24 cellular contexts compared by ENCODE assay signal in the genomic region with DNA sequence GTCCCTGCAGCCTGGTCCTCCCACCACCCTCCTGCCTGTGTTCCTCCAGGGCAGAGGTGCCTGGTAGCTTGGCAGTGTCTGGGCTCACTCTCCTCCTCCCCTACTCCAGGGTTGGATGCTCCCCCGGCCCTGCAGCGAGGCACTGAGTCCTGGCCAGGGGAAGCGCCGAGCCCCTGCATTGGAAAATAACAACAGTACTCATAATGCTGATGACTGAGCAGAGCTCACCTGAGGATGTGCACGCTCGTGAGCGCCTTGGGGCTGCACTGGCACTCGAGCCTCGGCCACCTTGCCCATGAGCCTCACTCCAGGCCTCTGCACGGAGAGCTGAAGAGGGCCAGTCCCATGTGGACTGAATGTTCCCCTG. TPM values are rescaled to one million over a fixed set of nuclear protein-coding genes. Genes with fewer than 3 reads are reported as not detected.
DNase-seq lines count a peak whose midpoint lies in the region; ATAC-seq and TF ChIP-seq lines count a peak whose summit lies in the region.
"Had no signal": no experiment of that assay in that cellular context is flagged by ENCODE, and none has a peak within 500 bp of the region (broad histone marks: within the 10 kb centered on the region; RNA-seq: fewer than 3 reads in every experiment).

No MANE protein-coding gene starts in this region.

- H3K4me1 ChIP-seq in left lung: peaks cover 0 to 7% of the 10 kb centered on the region in 2 donors

- ATAC-seq in Right ventricle myocardium inferior: no peak
- ATAC-seq in left cardiac atrium: no peak
- no peak for ATAC-seq in left lung
- no peak for ATAC-seq in sciatic nerve
- ATAC-seq in left lobe of liver: no peak
- ATAC-seq: GM12878 had no signal

- H3K27ac Mint-ChIP-seq in chondrocyte (ENCODE audit: unreplicated experiment): no peak overlapping the region
- H3K27ac Mint-ChIP-seq: CD4-positive, alpha-beta memory T cell; IgD-negative memory B cell had no signal

- H3K36me3 Mint-ChIP-seq in chondrocyte (ENCODE audit: low read depth): no peaks in the 10 kb centered on the region
- H3K36me3 Mint-ChIP-seq: CD4-positive, alpha-beta memory T cell had no signal

- peaks cover 7% of the 10 kb centered on the region for H3K27me3 Mint-ChIP-seq in chondrocyte (ENCODE audit: low read depth)

- H3K4me3 ChIP-seq in left lung: no peak overlapping the region
- H3K4me3 ChIP-seq: GM12878 had no signal

- intact Hi-C loops in Right ventricle myocardium inferior (cut with DNase I) (no loop called here), left cardiac atrium (cut with DNase I) (loop anchor here in 1 of 2 donors (10.0 kb wide), 1 partner anchor 270 kb away; no protein-coding TSS in a partner anchor), left lung (cut with DNase I) (loop anchor here in 1 of 2 donors (10.0 kb wide), 1 partner anchor 270 kb away; no protein-coding TSS in a partner anchor), sciatic nerve (cut with DNase I) (no loop called here)

- DNase-seq in Right ventricle myocardium inferior (ENCODE audit: missing footprints) (peak; percentile 60), left cardiac atrium (no peak), chondrocyte (ENCODE audit: low spot score) (peak; percentile 69), left lung (peak; percentile 6 to 46), sciatic nerve (ENCODE audit: low spot score) (peak; percentile 35), NCI-H2196 (lab: John Stamatoyannopoulos, UW; ENCODE audit: unreplicated experiment) (no peak), left lobe of liver (ENCODE audit: low spot score) (no peak), dermis blood vessel endothelial cell (no peak)
- DNase-seq: C1 segment of cervical spinal cord; CD4-positive, alpha-beta memory T cell; COR-L47; MM.1S; NCI-H2029 treated with DMSO at 0.1 percent for 48 hours; NCI-H226; NCI-H510A; NCI-H69; RPMI8226; SIG-M5 had no signal

- no peak overlapping the region for H3K27ac ChIP-seq in left lung
- H3K27ac ChIP-seq: HL-60, KMS-11 had no signal

- TF ChIP-seq CTCF in chondrocyte (IDR thresholded peaks at IDR 0.05): no peak
- TF ChIP-seq CTCF in left lung (IDR thresholded peaks at IDR 0.05): no peak

- H3K9me3 ChIP-seq in left lung: no peaks in the 10 kb centered on the region

- no peaks in the 10 kb centered on the region for H3K36me3 ChIP-seq in left lung

- H3K9me3 Mint-ChIP-seq in chondrocyte (ENCODE audit: low read depth): peaks cover 7% of the 10 kb centered on the region
- H3K9me3 Mint-ChIP-seq: IgD-negative memory B cell had no signal

- H3K4me3 Mint-ChIP-seq in chondrocyte (ENCODE audit: unreplicated experiment): no peak overlapping the region
- H3K4me3 Mint-ChIP-seq: CD4-positive, alpha-beta memory T cell; IgD-negative memory B cell had no signal

- H3K4me1 Mint-ChIP-seq in chondrocyte (ENCODE audit: low read depth): no peaks in the 10 kb centered on the region
- H3K4me1 Mint-ChIP-seq: IgD-negative memory B cell had no signal

- peaks cover 9 to 76% of the 10 kb centered on the region in 2 donors for H3K27me3 ChIP-seq in left lung

RNA-seq across cellular contexts. Expression of gene ACTRT2, which starts 6.0 kb away (rescaled TPM):
- total RNA-seq in Right ventricle myocardium inferior: not detected
- not detected for total RNA-seq in left cardiac atrium
- total RNA-seq in chondrocyte: not detected in 3 replicates
- not detected for total RNA-seq in left lung
- not detected for total RNA-seq in sciatic nerve
- not detected for total RNA-seq in left lobe of liver
- total RNA-seq in dermis blood vessel endothelial cell: not detected in 2 replicates
- total RNA-seq: A673; CD4-positive, alpha-beta memory T cell; GM12878; H4 had no signal

RNA-seq across cellular contexts. Expression of gene PRDM16, which starts 53.8 kb away (rescaled TPM):
- 12.8 TPM for total RNA-seq in Right ventricle myocardium inferior
- total RNA-seq in left cardiac atrium: 1 to 10 TPM in 1 of 2 donors, under 1 TPM in 1; 0.99 to 1.2 TPM
- total RNA-seq in chondrocyte: 10.4 to 19.0 TPM (median 18.3 TPM) in 3 replicates
- total RNA-seq in left lung: 10 to 100 TPM; 14.9 to 18.0 TPM
- total RNA-seq in sciatic nerve: 31.3 TPM
- total RNA-seq in left lobe of liver: 0.43 TPM
- total RNA-seq in dermis blood vessel endothelial cell: not detected in 2 replicates
- total RNA-seq: CD4-positive, alpha-beta memory T cell had no signal

Comparison
In these comparisons a context has a peak if more than half of its experiments do, and no peak if none do; other contexts are left out.
1. DNase-seq: peak in Right ventricle myocardium inferior (single experiment), chondrocyte (single experiment), left lung (2 of 2) and sciatic nerve (single experiment); none in left cardiac atrium (single experiment), NCI-H2196 (single experiment), left lobe of liver (single experiment) and dermis blood vessel endothelial cell (single experiment).